In genomic region chr1:41726899-41727748, GRCh38 we compare ENCODE assay signal across 8 cellular contexts.
DNase-seq lines count a peak whose midpoint lies in the region; ATAC-seq and TF ChIP-seq lines count a peak whose summit lies in the region.

No MANE protein-coding gene starts in this region.

- ATAC-seq in psoas muscle (peak in 3 of 4 donors; percentile 25 to 52 (median 44)), HG03342 (IDR thresholded peaks at IDR 0.05; ENCODE audit: unreplicated experiment) (no peak), GM19324 (IDR thresholded peaks at IDR 0.05; ENCODE audit: low FRiP score, unreplicated experiment) (no peak)

- H3K9me3 ChIP-seq in NT2/D1 (ENCODE audit: insufficient read depth, low read length) (0 out of 2 replicates have a peak, but pooled peaks cover 5% of the 10 kb centered on the region), psoas muscle (no peaks in the 10 kb centered on the region)
- no peaks in the 10 kb centered on the region for H3K9me3 ChIP-seq in effector memory CD4-positive, alpha-beta T cell (ENCODE audit: control insufficient read depth, low read length)

- peak overlapping the region; percentile 1 for H3K9ac ChIP-seq in NT2/D1 (ENCODE audit: insufficient read length, low read depth)

- peak; percentile 67 for DNase-seq in H7
- no peak for DNase-seq in NT2/D1 (ENCODE audit: low read depth, low spot score)
- DNase-seq in effector memory CD4-positive, alpha-beta T cell: no peak
- DNase-seq in psoas muscle: peak; percentile 62 to 77
- DNase-seq in NCI-H1048 (lab: John Stamatoyannopoulos, UW): no peak

- H3K27me3 ChIP-seq in H7 (ENCODE audit: control insufficient read depth, insufficient read depth, low read length): no peaks in the 10 kb centered on the region
- no peaks in the 10 kb centered on the region for H3K27me3 ChIP-seq in NT2/D1 (ENCODE audit: insufficient read depth, insufficient read length)
- no peaks in the 10 kb centered on the region for H3K27me3 ChIP-seq in effector memory CD4-positive, alpha-beta T cell (replicated peaks; ENCODE audit: control insufficient read depth, insufficient read depth, low read length, poor library complexity, severe bottlenecking)
- H3K27me3 ChIP-seq in psoas muscle (ENCODE audit: insufficient read depth in 3 of 3, low read length in 2 of 3): no peaks in the 10 kb centered on the region

- no peak overlapping the region for H3K27ac ChIP-seq in effector memory CD4-positive, alpha-beta T cell (ENCODE audit: insufficient read depth, low read length, poor library complexity, severe bottlenecking)
- H3K27ac ChIP-seq in psoas muscle: no peak overlapping the region

- H3K4me3 ChIP-seq in GM12875 (ENCODE audit: low read depth, low read length) (peak overlapping the region; percentile 34), H7 (ENCODE audit: insufficient read depth, low read depth, low read length) (no peak overlapping the region), NT2/D1 (ENCODE audit: insufficient read length, low read depth) (no peak overlapping the region), psoas muscle (no peak overlapping the region)
- H3K4me3 ChIP-seq in effector memory CD4-positive, alpha-beta T cell (ENCODE audit: insufficient read depth, low read depth, low read length, poor library complexity, severe bottlenecking): peak overlapping the region; percentile 0

- peaks cover 15% of the 10 kb centered on the region for H3K4me1 ChIP-seq in NT2/D1 (ENCODE audit: insufficient read depth, insufficient read length)
- H3K4me1 ChIP-seq in effector memory CD4-positive, alpha-beta T cell (ENCODE audit: control insufficient read depth, insufficient read depth, low read length, poor library complexity, severe bottlenecking): peaks cover 15% of the 10 kb centered on the region
- H3K4me1 ChIP-seq in psoas muscle: peaks cover 22% of the 10 kb centered on the region

- H3K36me3 ChIP-seq in H7 (replicated peaks; ENCODE audit: control insufficient read depth, insufficient read depth, low read length): no peaks in the 10 kb centered on the region
- H3K36me3 ChIP-seq in NT2/D1 (ENCODE audit: insufficient read depth, insufficient read length, low read length): no peaks in the 10 kb centered on the region
- H3K36me3 ChIP-seq in effector memory CD4-positive, alpha-beta T cell (ENCODE audit: control insufficient read depth, insufficient read depth, low read length): no peaks in the 10 kb centered on the region
- no peaks in the 10 kb centered on the region for H3K36me3 ChIP-seq in psoas muscle (ENCODE audit: insufficient read depth in 1 of 2, low read depth in 1 of 2)

- WGBS in psoas muscle, 3 donors: 67 to 71% (median 68%) methylated on average over 22 to 24 of the region's 24 CpGs

- intact Hi-C loops in psoas muscle (cut with DNase I): no loop called here

- peak; percentile 35 for TF ChIP-seq CTCF in GM12875 (IDR thresholded peaks at IDR 0.05; ENCODE audit: borderline replicate concordance, insufficient read depth, low read depth, low read length)
- TF ChIP-seq CTCF in psoas muscle (IDR thresholded peaks at IDR 0.05): no peak

Comparison
In these comparisons a context has a peak if more than half of its experiments do, and no peak if none do; other contexts are left out.
1. H3K4me3 ChIP-seq: peak in GM12875 (single experiment) and effector memory CD4-positive, alpha-beta T cell (single experiment); none in H7 (single experiment), NT2/D1 (single experiment) and psoas muscle (single experiment).
2. DNase-seq: peak in H7 (single experiment) and psoas muscle (2 of 2); none in NT2/D1 (single experiment), effector memory CD4-positive, alpha-beta T cell (0 of 3) and NCI-H1048 (single experiment).
3. ATAC-seq: peak in psoas muscle (3 of 4); none in HG03342 (single experiment) and GM19324 (single experiment).